Comparison of ENCODE assay signal across 1 cellular context in the genomic region with DNA sequence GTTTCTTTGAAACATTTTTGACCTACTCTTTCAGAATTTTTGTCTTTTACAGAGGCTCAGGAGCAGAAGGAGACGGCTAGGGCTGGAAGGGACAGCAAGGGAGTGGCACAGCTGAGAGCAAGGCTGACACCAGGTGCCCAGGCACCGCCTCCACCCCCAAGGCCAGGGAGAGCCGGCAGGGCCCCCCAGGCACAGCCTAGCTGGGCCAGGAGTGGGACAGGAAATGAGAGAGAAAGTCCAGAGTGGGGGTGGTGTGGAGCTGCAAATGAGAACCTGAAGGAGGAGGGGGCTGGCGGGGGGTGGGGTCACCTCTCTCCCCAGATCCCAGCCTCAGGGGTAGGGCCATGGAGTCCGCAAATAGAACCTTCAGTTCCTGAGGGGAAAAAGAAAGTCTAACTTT.
TF ChIP-seq lines count a peak whose summit lies in the region.

No MANE protein-coding gene starts in this region.

TF ChIP-seq in WTC11, 78 proteins besides CTCF, POLR2A, EP300 and RAD21 (continued from another document):
- TF ChIP-seq PRDM15 (CRISPR knock-in tag; IDR thresholded peaks at IDR 0.05), result no peak
- no peak for TF ChIP-seq FOXJ3 (CRISPR knock-in tag; IDR thresholded peaks at IDR 0.05; ENCODE audit: borderline replicate concordance)
- TF ChIP-seq MXD4 (CRISPR knock-in tag; IDR thresholded peaks at IDR 0.05; ENCODE audit: borderline replicate concordance), result no peak
- TF ChIP-seq, protein P1, sequence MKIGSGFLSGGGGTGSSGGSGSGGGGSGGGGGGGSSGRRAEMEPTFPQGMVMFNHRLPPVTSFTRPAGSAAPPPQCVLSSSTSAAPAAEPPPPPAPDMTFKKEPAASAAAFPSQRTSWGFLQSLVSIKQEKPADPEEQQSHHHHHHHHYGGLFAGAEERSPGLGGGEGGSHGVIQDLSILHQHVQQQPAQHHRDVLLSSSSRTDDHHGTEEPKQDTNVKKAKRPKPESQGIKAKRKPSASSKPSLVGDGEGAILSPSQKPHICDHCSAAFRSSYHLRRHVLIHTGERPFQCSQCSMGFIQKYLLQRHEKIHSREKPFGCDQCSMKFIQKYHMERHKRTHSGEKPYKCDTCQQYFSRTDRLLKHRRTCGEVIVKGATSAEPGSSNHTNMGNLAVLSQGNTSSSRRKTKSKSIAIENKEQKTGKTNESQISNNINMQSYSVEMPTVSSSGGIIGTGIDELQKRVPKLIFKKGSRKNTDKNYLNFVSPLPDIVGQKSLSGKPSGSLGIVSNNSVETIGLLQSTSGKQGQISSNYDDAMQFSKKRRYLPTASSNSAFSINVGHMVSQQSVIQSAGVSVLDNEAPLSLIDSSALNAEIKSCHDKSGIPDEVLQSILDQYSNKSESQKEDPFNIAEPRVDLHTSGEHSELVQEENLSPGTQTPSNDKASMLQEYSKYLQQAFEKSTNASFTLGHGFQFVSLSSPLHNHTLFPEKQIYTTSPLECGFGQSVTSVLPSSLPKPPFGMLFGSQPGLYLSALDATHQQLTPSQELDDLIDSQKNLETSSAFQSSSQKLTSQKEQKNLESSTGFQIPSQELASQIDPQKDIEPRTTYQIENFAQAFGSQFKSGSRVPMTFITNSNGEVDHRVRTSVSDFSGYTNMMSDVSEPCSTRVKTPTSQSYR (CRISPR knock-in tag; IDR thresholded peaks at IDR 0.05), result no peak
